1 cellular context compared by ENCODE assay signal in genomic region chr17:45146616-45147101, GRCh38.
TF ChIP-seq lines count a peak whose summit lies in the region.

No MANE protein-coding gene starts in this region.

TF ChIP-seq in K562, 482 proteins besides CTCF, POLR2A, EP300 and RAD21 (continued from another document and continues in another):
- TF ChIP-seq ZBTB12 (CRISPR knock-in tag; IDR thresholded peaks at IDR 0.05) (no peak), MYNN (IDR thresholded peaks at IDR 0.05) (no peak), MYNN (CRISPR knock-in tag; IDR thresholded peaks at IDR 0.05) (no peak), TEAD4 (IDR thresholded peaks at IDR 0.05; ENCODE audit: low read length) (peak; percentile 65), TEAD4 (CRISPR knock-in tag; IDR thresholded peaks at IDR 0.05; ENCODE audit: borderline replicate concordance) (no peak), ZZZ3 (IDR thresholded peaks at IDR 0.05) (no peak), HDAC2 (IDR thresholded peaks at IDR 0.05) (peak; percentile 30; the same call in 1 of the 2 replicates), ELF4 (CRISPR knock-in tag; IDR thresholded peaks at IDR 0.05) (0 out of 2 replicates have a peak, but pooled peaks have one; percentile 69), ZNF175 (CRISPR knock-in tag; IDR thresholded peaks at IDR 0.05; ENCODE audit: low read depth) (no peak; the same call in 1 of the 2 replicates), ZNF764 (CRISPR knock-in tag; IDR thresholded peaks at IDR 0.05; ENCODE audit: low read depth) (no peak), NR2F6 (CRISPR knock-in tag; IDR thresholded peaks at IDR 0.05) (no peak), CUX1 (CRISPR knock-in tag; IDR thresholded peaks at IDR 0.05) (no peak), ETV5 (CRISPR knock-in tag; IDR thresholded peaks at IDR 0.05; ENCODE audit: low read depth) (no peak), GTF2A2 (tag; IDR thresholded peaks at IDR 0.05) (no peak), ZMIZ1 (IDR thresholded peaks at IDR 0.05; ENCODE audit: low read depth in 2 of 2, low read length in 2 of 2) (no peak), ZNF589 (CRISPR knock-in tag; IDR thresholded peaks at IDR 0.05; ENCODE audit: low read depth) (0 out of 2 replicates have a peak, but pooled peaks have one; percentile 40), NFIC (IDR thresholded peaks at IDR 0.05) (no peak), MYBL2 (IDR thresholded peaks at IDR 0.05; ENCODE audit: low read depth) (no peak), MYBL2 (CRISPR knock-in tag; IDR thresholded peaks at IDR 0.05; ENCODE audit: borderline replicate concordance) (no peak), GABPB1 (CRISPR knock-in tag; IDR thresholded peaks at IDR 0.05) (no peak; the same call in 1 of the 2 replicates), ZNF668 (CRISPR knock-in tag; IDR thresholded peaks at IDR 0.05) (peak; percentile 40; the same call in 1 of the 2 replicates), CTBP1 (IDR thresholded peaks at IDR 0.05; ENCODE audit: borderline replicate concordance) (peak; percentile 49; the same call in 1 of the 2 replicates), CEBPB (tag; IDR thresholded peaks at IDR 0.05) (no peak), CCAR2 (IDR thresholded peaks at IDR 0.05; ENCODE audit: low read depth, low read length) (no peak), ZNF224 (CRISPR knock-in tag; IDR thresholded peaks at IDR 0.05) (no peak), POLR2AphosphoS2 (IDR thresholded peaks at IDR 0.05; ENCODE audit: low read length) (peak; percentile 69; the same call in 1 of the 2 replicates), DPF2 (IDR thresholded peaks at IDR 0.05) (peak; percentile 78; the same call in 1 of the 2 replicates), BRCA1 (IDR thresholded peaks at IDR 0.05) (no peak), BRCA1 (CRISPR knock-in tag; IDR thresholded peaks at IDR 0.05) (no peak), ZC3H4 (CRISPR knock-in tag; IDR thresholded peaks at IDR 0.05; ENCODE audit: borderline replicate concordance) (no peak), ZBTB17 (CRISPR knock-in tag; IDR thresholded peaks at IDR 0.05) (no peak), BHLHE40 (IDR thresholded peaks at IDR 0.05; ENCODE audit: low read length) (peak; percentile 89), ZNF707 (CRISPR knock-in tag; conservative IDR thresholded peaks at IDR 0.05) (no peak; the same call in 1 of the 2 replicates), HOXB6 (CRISPR knock-in tag; IDR thresholded peaks at IDR 0.05; ENCODE audit: borderline replicate concordance) (no peak), KDM4B (IDR thresholded peaks at IDR 0.05; ENCODE audit: borderline replicate concordance in 2 of 2, low read depth in 1 of 2) (no peak), LCOR (CRISPR knock-in tag; IDR thresholded peaks at IDR 0.05) (no peak), ZNF174 (CRISPR knock-in tag; IDR thresholded peaks at IDR 0.05) (no peak), DACH1 (IDR thresholded peaks at IDR 0.05; ENCODE audit: partially characterized antibody) (no peak), ZFP30 (CRISPR knock-in tag; IDR thresholded peaks at IDR 0.05; ENCODE audit: borderline replicate concordance) (no peak), FOXM1 (IDR thresholded peaks at IDR 0.05; ENCODE audit: low read depth) (no peak; the same call in 1 of the 2 replicates), FOXM1 (CRISPR knock-in tag; IDR thresholded peaks at IDR 0.05; ENCODE audit: low read depth) (no peak), ARID1B (IDR thresholded peaks at IDR 0.05) (peak; percentile 63), CBX2 (IDR thresholded peaks at IDR 0.05; ENCODE audit: insufficient read depth, low read length, poor library complexity, severe bottlenecking) (no peak), KDM1A (IDR thresholded peaks at IDR 0.05) (peak in 1 of 2 experiments; percentile 12; a peak in 1 of 4 replicates), HLTF (IDR thresholded peaks at IDR 0.05) (no peak), POLR2G (IDR thresholded peaks at IDR 0.05; ENCODE audit: low read depth, low read length) (no peak), NELFE (IDR thresholded peaks at IDR 0.05; ENCODE audit: insufficient read depth, insufficient read length) (no peak), FOS (IDR thresholded peaks at IDR 0.05; ENCODE audit: extremely low read depth, insufficient read length) (no peak), ZBTB2 (IDR thresholded peaks at IDR 0.05) (0 out of 2 replicates have a peak, but pooled peaks have one; percentile 13), HCFC1 (IDR thresholded peaks at IDR 0.05; ENCODE audit: low read depth, low read length) (no peak), ZFP36 (IDR thresholded peaks at IDR 0.05; ENCODE audit: low read depth, low read length, partially characterized antibody) (no peak)
- TF ChIP-seq, protein P1, sequence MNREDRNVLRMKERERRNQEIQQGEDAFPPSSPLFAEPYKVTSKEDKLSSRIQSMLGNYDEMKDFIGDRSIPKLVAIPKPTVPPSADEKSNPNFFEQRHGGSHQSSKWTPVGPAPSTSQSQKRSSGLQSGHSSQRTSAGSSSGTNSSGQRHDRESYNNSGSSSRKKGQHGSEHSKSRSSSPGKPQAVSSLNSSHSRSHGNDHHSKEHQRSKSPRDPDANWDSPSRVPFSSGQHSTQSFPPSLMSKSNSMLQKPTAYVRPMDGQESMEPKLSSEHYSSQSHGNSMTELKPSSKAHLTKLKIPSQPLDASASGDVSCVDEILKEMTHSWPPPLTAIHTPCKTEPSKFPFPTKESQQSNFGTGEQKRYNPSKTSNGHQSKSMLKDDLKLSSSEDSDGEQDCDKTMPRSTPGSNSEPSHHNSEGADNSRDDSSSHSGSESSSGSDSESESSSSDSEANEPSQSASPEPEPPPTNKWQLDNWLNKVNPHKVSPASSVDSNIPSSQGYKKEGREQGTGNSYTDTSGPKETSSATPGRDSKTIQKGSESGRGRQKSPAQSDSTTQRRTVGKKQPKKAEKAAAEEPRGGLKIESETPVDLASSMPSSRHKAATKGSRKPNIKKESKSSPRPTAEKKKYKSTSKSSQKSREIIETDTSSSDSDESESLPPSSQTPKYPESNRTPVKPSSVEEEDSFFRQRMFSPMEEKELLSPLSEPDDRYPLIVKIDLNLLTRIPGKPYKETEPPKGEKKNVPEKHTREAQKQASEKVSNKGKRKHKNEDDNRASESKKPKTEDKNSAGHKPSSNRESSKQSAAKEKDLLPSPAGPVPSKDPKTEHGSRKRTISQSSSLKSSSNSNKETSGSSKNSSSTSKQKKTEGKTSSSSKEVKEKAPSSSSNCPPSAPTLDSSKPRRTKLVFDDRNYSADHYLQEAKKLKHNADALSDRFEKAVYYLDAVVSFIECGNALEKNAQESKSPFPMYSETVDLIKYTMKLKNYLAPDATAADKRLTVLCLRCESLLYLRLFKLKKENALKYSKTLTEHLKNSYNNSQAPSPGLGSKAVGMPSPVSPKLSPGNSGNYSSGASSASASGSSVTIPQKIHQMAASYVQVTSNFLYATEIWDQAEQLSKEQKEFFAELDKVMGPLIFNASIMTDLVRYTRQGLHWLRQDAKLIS (CRISPR knock-in tag; IDR thresholded peaks at IDR 0.05), result no peak
- TF ChIP-seq, protein P2, sequence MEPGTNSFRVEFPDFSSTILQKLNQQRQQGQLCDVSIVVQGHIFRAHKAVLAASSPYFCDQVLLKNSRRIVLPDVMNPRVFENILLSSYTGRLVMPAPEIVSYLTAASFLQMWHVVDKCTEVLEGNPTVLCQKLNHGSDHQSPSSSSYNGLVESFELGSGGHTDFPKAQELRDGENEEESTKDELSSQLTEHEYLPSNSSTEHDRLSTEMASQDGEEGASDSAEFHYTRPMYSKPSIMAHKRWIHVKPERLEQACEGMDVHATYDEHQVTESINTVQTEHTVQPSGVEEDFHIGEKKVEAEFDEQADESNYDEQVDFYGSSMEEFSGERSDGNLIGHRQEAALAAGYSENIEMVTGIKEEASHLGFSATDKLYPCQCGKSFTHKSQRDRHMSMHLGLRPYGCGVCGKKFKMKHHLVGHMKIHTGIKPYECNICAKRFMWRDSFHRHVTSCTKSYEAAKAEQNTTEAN (CRISPR knock-in tag; IDR thresholded peaks at IDR 0.05), result no peak
- TF ChIP-seq, protein P3, sequence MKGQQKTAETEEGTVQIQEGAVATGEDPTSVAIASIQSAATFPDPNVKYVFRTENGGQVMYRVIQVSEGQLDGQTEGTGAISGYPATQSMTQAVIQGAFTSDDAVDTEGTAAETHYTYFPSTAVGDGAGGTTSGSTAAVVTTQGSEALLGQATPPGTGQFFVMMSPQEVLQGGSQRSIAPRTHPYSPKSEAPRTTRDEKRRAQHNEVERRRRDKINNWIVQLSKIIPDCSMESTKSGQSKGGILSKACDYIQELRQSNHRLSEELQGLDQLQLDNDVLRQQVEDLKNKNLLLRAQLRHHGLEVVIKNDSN (CRISPR knock-in tag; IDR thresholded peaks at IDR 0.05), result peak; percentile 85
- TF ChIP-seq, protein P4, sequence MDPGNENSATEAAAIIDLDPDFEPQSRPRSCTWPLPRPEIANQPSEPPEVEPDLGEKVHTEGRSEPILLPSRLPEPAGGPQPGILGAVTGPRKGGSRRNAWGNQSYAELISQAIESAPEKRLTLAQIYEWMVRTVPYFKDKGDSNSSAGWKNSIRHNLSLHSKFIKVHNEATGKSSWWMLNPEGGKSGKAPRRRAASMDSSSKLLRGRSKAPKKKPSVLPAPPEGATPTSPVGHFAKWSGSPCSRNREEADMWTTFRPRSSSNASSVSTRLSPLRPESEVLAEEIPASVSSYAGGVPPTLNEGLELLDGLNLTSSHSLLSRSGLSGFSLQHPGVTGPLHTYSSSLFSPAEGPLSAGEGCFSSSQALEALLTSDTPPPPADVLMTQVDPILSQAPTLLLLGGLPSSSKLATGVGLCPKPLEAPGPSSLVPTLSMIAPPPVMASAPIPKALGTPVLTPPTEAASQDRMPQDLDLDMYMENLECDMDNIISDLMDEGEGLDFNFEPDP (CRISPR knock-in tag; IDR thresholded peaks at IDR 0.05), result no peak
